In genomic region chr12:53476769-53477209, GRCh38 we compare ENCODE assay signal across 9 cellular contexts. TPM values are rescaled to one million over a fixed set of nuclear protein-coding genes. Genes with fewer than 3 reads are reported as not detected.
DNase-seq lines count a peak whose midpoint lies in the region; ATAC-seq, FAIRE-seq and TF ChIP-seq lines count a peak whose summit lies in the region.
"Had no signal": no experiment of that assay in that cellular context is flagged by ENCODE, and none has a peak within 500 bp of the region (broad histone marks: within the 10 kb centered on the region; RNA-seq: fewer than 3 reads in every experiment).

No MANE protein-coding gene starts in this region.

- no peak overlapping the region for H3K9ac ChIP-seq in neural cell (ENCODE audit: low read length)

- H3K27ac ChIP-seq in neural cell (ENCODE audit: low read length) = no peak overlapping the region

- H3K9me3 ChIP-seq in neural cell (ENCODE audit: low read length) = no peaks in the 10 kb centered on the region

- no peaks in the 10 kb centered on the region for H3F3A ChIP-seq in neural cell (ENCODE audit: insufficient read depth, low read length, poor library complexity, severe bottlenecking)

- no peak for TF ChIP-seq RAD21 in neural cell (conservative IDR thresholded peaks at IDR 0.05)

- DNase-seq in DMS153 treated with DMSO at 0.1 percent for 48 hours (lab: John Stamatoyannopoulos, UW; ENCODE audit: unreplicated experiment) (peak; percentile 4), DMS153 (lab: John Stamatoyannopoulos, UW) (no peak), NAMALWA (ENCODE audit: low spot score) (peak; percentile 68), bronchial epithelial cell (ENCODE audit: low read depth) (no peak), RKO (ENCODE audit: low spot score) (no peak)
- DNase-seq: right cardiac atrium had no signal

- TF ChIP-seq EP300 in neural cell (conservative IDR thresholded peaks at IDR 0.05; ENCODE audit: poor library complexity, severe bottlenecking) = no peak

- ATAC-seq in HG03457 (IDR thresholded peaks at IDR 0.05; ENCODE audit: unreplicated experiment) = no peak
- ATAC-seq in HG02973 (IDR thresholded peaks at IDR 0.05; ENCODE audit: unreplicated experiment) = no peak

- H3K79me2 ChIP-seq in neural cell (replicated peaks; ENCODE audit: insufficient read depth, low read length) = peaks cover 14% of the 10 kb centered on the region

- H3K27me3 ChIP-seq in bronchial epithelial cell (ENCODE audit: control insufficient read depth, insufficient read depth, low read length) (no peaks in the 10 kb centered on the region), neural cell (ENCODE audit: insufficient read depth, low read depth, low read length) (no peaks in the 10 kb centered on the region)

- H3K4me2 ChIP-seq in neural cell (ENCODE audit: low read length) = no peak overlapping the region

- H3K36me3 ChIP-seq in bronchial epithelial cell (ENCODE audit: control insufficient read depth, insufficient read depth, low read length) (peaks cover 41% of the 10 kb centered on the region), neural cell (ENCODE audit: insufficient read depth, low read length) (peaks cover 5% of the 10 kb centered on the region)

- H3K4me3 ChIP-seq in bronchial epithelial cell (ENCODE audit: low read depth, low read length) (no peak overlapping the region), neural cell (ENCODE audit: low read length) (no peak overlapping the region)

- no peak for FAIRE-seq in bronchial epithelial cell (lab: Jason Lieb, UNC)

- peaks cover 10% of the 10 kb centered on the region for H4K20me1 ChIP-seq in neural cell (ENCODE audit: insufficient read depth)

- H2AFZ ChIP-seq in neural cell (ENCODE audit: low read depth, low read length) = no peak overlapping the region

- no peaks in the 10 kb centered on the region for H3K9me2 ChIP-seq in neural cell (ENCODE audit: insufficient read depth, low read length)

- peak; percentile 20 for TF ChIP-seq CTCF in bronchial epithelial cell (IDR thresholded peaks at IDR 0.05; ENCODE audit: insufficient read depth, low read length, severe bottlenecking)
- peak; percentile 30 for TF ChIP-seq CTCF in neural cell (IDR thresholded peaks at IDR 0.05; ENCODE audit: poor library complexity, severe bottlenecking)

TF ChIP-seq in neural cell, 6 proteins besides CTCF, POLR2A, EP300 and RAD21:
- no peak for TF ChIP-seq POLR2AphosphoS5 (IDR thresholded peaks at IDR 0.05)
- TF ChIP-seq SMC3 (conservative IDR thresholded peaks at IDR 0.05; ENCODE audit: poor library complexity) = no peak
- TF ChIP-seq TAF1 (IDR thresholded peaks at IDR 0.05; ENCODE audit: low read depth) = no peak
- no peak for TF ChIP-seq MXI1 (conservative IDR thresholded peaks at IDR 0.05; ENCODE audit: poor library complexity, severe bottlenecking)
- TF ChIP-seq REST (IDR thresholded peaks at IDR 0.05; ENCODE audit: borderline replicate concordance) = no peak
- no peak for TF ChIP-seq EZH2 (IDR thresholded peaks at IDR 0.05; ENCODE audit: borderline replicate concordance, insufficient read depth, low read length, poor library complexity, severe bottlenecking)

RNA-seq across cellular contexts. Expression of gene MAP3K12, which starts 22.5 kb away (rescaled TPM):
- total RNA-seq in bronchial epithelial cell = 2.0 and 3.9 TPM in 2 replicates
- polyA plus RNA-seq in neural cell = 82.0 and 87.0 TPM in 2 replicates
- polyA minus RNA-seq in neural cell = 76.3 and 78.4 TPM in 2 replicates

RNA-seq across cellular contexts. Expression of gene TARBP2, which starts 24.3 kb away (rescaled TPM):
- total RNA-seq in bronchial epithelial cell = 27.6 and 32.4 TPM in 2 replicates
- polyA plus RNA-seq in neural cell = 135 and 162 TPM in 2 replicates
- 54.4 and 60.6 TPM in 2 replicates for polyA minus RNA-seq in neural cell

RNA-seq across cellular contexts. Expression of gene PCBP2, which starts 24.9 kb away (rescaled TPM):
- total RNA-seq in bronchial epithelial cell = 128 and 133 TPM in 2 replicates
- 242 and 261 TPM in 2 replicates for polyA plus RNA-seq in neural cell
- polyA minus RNA-seq in neural cell = 275 and 404 TPM in 2 replicates

RNA-seq across cellular contexts. Expression of gene NPFF, which starts 30.5 kb away (rescaled TPM):
- not detected in 2 replicates for total RNA-seq in bronchial epithelial cell
- not detected in 2 replicates for polyA plus RNA-seq in neural cell
- polyA minus RNA-seq in neural cell = not detected in 2 replicates
- total RNA-seq: right cardiac atrium had no signal
- polyA plus RNA-seq: right cardiac atrium had no signal

RNA-seq across cellular contexts. Expression of gene PRR13, which starts 35.3 kb away (rescaled TPM):
- total RNA-seq in bronchial epithelial cell = 29.0 and 40.5 TPM in 2 replicates
- polyA plus RNA-seq in neural cell = 6.4 and 11.2 TPM in 2 replicates
- polyA minus RNA-seq in neural cell = 4.6 and 5.3 TPM in 2 replicates

Comparison
In these comparisons a context has a peak if more than half of its experiments do, and no peak if none do; other contexts are left out.
1. DNase-seq: peak in DMS153 treated with DMSO at 0.1 percent for 48 hours (single experiment) and NAMALWA (single experiment); none in DMS153 (single experiment), bronchial epithelial cell (single experiment) and RKO (single experiment).